Comparison of ENCODE assay signal across 8 cellular contexts in the genomic region with DNA sequence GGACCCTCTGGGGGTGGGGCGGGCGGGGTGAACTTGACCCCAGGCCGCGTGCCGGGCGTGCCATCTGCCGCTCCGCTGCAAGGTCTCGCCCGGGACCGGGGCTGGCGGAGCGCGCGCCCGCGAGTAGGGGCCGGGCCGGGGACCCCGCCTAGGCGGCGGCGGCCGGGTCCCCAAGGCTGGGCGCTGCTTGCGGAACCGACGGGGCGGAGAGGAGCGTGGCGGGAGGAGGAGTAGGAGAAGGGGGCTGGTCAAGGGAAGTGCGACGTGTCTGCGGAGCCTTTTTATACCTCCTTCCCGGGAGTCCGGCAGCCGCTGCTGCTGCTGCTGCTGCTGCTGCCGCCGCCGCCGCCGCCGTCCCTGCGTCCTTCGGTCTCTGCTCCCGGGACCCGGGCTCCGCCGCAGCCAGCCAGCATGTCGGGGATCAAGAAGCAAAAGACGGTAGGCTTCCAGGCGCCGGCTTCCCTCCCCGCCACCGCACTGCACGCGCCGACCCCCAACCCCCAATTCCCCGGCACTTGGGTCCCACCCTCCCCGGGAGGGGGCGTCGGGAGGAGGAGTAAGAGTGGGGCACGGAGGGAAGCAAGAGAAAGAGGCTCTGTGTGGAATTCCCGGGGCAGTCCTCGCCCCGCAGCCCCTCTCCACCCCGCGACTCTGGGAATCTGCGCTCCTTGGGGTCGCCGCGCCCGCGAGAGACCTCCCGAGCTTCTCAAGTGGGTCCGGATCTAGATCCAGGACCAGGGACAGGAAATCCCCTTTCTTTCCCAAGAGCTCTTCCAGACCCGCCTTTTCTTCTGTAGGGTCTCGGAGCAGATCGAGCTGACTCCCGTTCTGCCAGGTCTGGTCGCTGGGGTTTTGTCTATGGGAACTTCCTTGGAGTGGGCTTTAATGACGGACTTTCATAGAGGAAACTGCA. TPM values are rescaled to one million over a fixed set of nuclear protein-coding genes. Genes with fewer than 3 reads are reported as not detected.
DNase-seq lines count a peak whose midpoint lies in the region; ATAC-seq and TF ChIP-seq lines count a peak whose summit lies in the region.

PAPSS2 (plus strand) TSS at position 308 of the 913 bp plus-strand sequence; CDS start at position 412, 104 bp downstream.

- no peak for TF ChIP-seq CTCF in fibroblast of the aortic adventitia (IDR thresholded peaks at IDR 0.05; ENCODE audit: insufficient read depth, low read length)

- H3K4me3 ChIP-seq in fibroblast of the aortic adventitia (ENCODE audit: low read depth, low read length), result peak within 1 kb of the TSS; percentile 94
- peak within 1 kb of the TSS; percentile 40 to 76 for H3K4me3 ChIP-seq in aorta (ENCODE audit: low read length in 2 of 2)

- H3K27me3 Mint-ChIP-seq in activated T-cell treated with anti-CD3 and anti-CD28 coated beads, Interleukin-2, amount 50 U/mL, for 4 hours (ENCODE audit: low read depth), result peaks cover 52% of the 10 kb centered on the region
- H3K27me3 Mint-ChIP-seq in natural killer cell treated with Interleukin-12 subunit alpha and Interleukin-12 subunit beta and Interleukin-15 and Interleukin-18, amount 100 ng/mL, for 72 hours, result peaks cover 33 to 51% of the 10 kb centered on the region in 2 donors

- peak; percentile 54 to 64 for ATAC-seq in activated T-cell treated with anti-CD3 and anti-CD28 coated beads, Interleukin-2, amount 50 U/mL, for 4 hours
- ATAC-seq in natural killer cell treated with Interleukin-12 subunit alpha and Interleukin-12 subunit beta and Interleukin-15 and Interleukin-18, amount 100 ng/mL, for 72 hours, result peak; percentile 64 to 68
- ATAC-seq in aorta (ENCODE audit: low FRiP score) (peak; percentile 78), GM18858 (IDR thresholded peaks at IDR 0.05; ENCODE audit: unreplicated experiment) (no peak)

- no peaks in the 10 kb centered on the region for H3K4me1 ChIP-seq in aorta (ENCODE audit: control insufficient read depth in 1 of 2, insufficient read depth in 2 of 2, low read length in 2 of 2)

- H3K36me3 Mint-ChIP-seq in activated T-cell treated with anti-CD3 and anti-CD28 coated beads, Interleukin-2, amount 50 U/mL, for 4 hours (ENCODE audit: insufficient read depth), result no peaks in the 10 kb centered on the region
- no peaks in the 10 kb centered on the region for H3K36me3 Mint-ChIP-seq in natural killer cell treated with Interleukin-12 subunit alpha and Interleukin-12 subunit beta and Interleukin-15 and Interleukin-18, amount 100 ng/mL, for 72 hours

- no peaks in the 10 kb centered on the region for H3K36me3 ChIP-seq in aorta (ENCODE audit: control insufficient read depth in 1 of 2, insufficient read depth in 2 of 2, low read length in 1 of 2)

- no peak within 1 kb of the TSS for H3K27ac ChIP-seq in aorta (ENCODE audit: low read depth in 1 of 2, low read length in 2 of 2)

- peaks cover 9% of the 10 kb centered on the region for H3K4me1 Mint-ChIP-seq in activated T-cell treated with anti-CD3 and anti-CD28 coated beads, Interleukin-2, amount 50 U/mL, for 4 hours (ENCODE audit: low read depth)
- H3K4me1 Mint-ChIP-seq in natural killer cell treated with Interleukin-12 subunit alpha and Interleukin-12 subunit beta and Interleukin-15 and Interleukin-18, amount 100 ng/mL, for 72 hours (ENCODE audit: low read depth in 2 of 2), result peaks cover 9 to 14% of the 10 kb centered on the region in 2 donors

- intact Hi-C loops in aorta (cut with DNase I), result loop anchor here (5.0 to 10.0 kb wide), 3 partner anchors 77 to 128 kb away; no protein-coding TSS in a partner anchor

- no peak within 1 kb of the TSS for H3K27ac Mint-ChIP-seq in natural killer cell treated with Interleukin-12 subunit alpha and Interleukin-12 subunit beta and Interleukin-15 and Interleukin-18, amount 100 ng/mL, for 72 hours

- no peaks in the 10 kb centered on the region for H3K9me3 ChIP-seq in aorta (ENCODE audit: control insufficient read depth, low read length)

- H3K9me3 Mint-ChIP-seq in activated T-cell treated with anti-CD3 and anti-CD28 coated beads, Interleukin-2, amount 50 U/mL, for 4 hours, result no peaks in the 10 kb centered on the region
- no peaks in the 10 kb centered on the region for H3K9me3 Mint-ChIP-seq in natural killer cell treated with Interleukin-12 subunit alpha and Interleukin-12 subunit beta and Interleukin-15 and Interleukin-18, amount 100 ng/mL, for 72 hours

- H3K4me3 Mint-ChIP-seq in activated T-cell treated with anti-CD3 and anti-CD28 coated beads, Interleukin-2, amount 50 U/mL, for 4 hours, result peak within 1 kb of the TSS; percentile 73
- peak within 1 kb of the TSS; percentile 85 for H3K4me3 Mint-ChIP-seq in natural killer cell treated with Interleukin-12 subunit alpha and Interleukin-12 subunit beta and Interleukin-15 and Interleukin-18, amount 100 ng/mL, for 72 hours

- 0 to 1% methylated on average over 69 to 82 of the region's 82 CpGs for whole genome bisulfite sequencing in aorta, 2 donors

- no peaks in the 10 kb centered on the region for H3K27me3 ChIP-seq in aorta (ENCODE audit: control insufficient read depth in 1 of 2, insufficient read depth in 2 of 2, low read length in 1 of 2)

- peak; percentile 21 for DNase-seq in NCI-H345 (lab: John Stamatoyannopoulos, UW)
- no peak for DNase-seq in NCI-H345 treated with DMSO at 0.1 percent for 48 hours (lab: John Stamatoyannopoulos, UW; ENCODE audit: unreplicated experiment)
- peak; percentile 28 for DNase-seq in NCI-H146 treated with DMSO at 0.1 percent for 48 hours (lab: John Stamatoyannopoulos, UW; ENCODE audit: unreplicated experiment)
- no peak for DNase-seq in activated T-cell treated with anti-CD3 and anti-CD28 coated beads, Interleukin-2, amount 50 U/mL, for 4 hours
- peak; percentile 72 for DNase-seq in fibroblast of the aortic adventitia (ENCODE audit: low read depth)
- no peak for DNase-seq in natural killer cell treated with Interleukin-12 subunit alpha and Interleukin-12 subunit beta and Interleukin-15 and Interleukin-18, amount 100 ng/mL, for 72 hours (ENCODE audit: low spot score)
- DNase-seq in aorta, result peak; percentile 87 to 89

RNA-seq across cellular contexts. Expression of gene PAPSS2, which starts in this region (rescaled TPM):
- total RNA-seq in activated T-cell treated with anti-CD3 and anti-CD28 coated beads, Interleukin-2, amount 50 U/mL, for 4 hours, result under 1 TPM; 0.21 to 0.43 (median 0.41) TPM
- total RNA-seq in fibroblast of the aortic adventitia (ENCODE audit: low replicate concordance), result 26.2 and 96.9 TPM in 2 replicates
- total RNA-seq in natural killer cell treated with Interleukin-12 subunit alpha and Interleukin-12 subunit beta and Interleukin-15 and Interleukin-18, amount 100 ng/mL, for 72 hours, result 1 to 10 TPM in 1 of 2 donors, under 1 TPM in 1; 0.19 to 2.6 TPM
- total RNA-seq in aorta, result 10 to 100 TPM; 42.9 to 57.2 TPM
- 10 to 100 TPM; 19.8 to 20.0 TPM for polyA plus RNA-seq in aorta

Comparison
In these comparisons a context has a peak if more than half of its experiments do, and no peak if none do; other contexts are left out.
1. DNase-seq: peak in NCI-H345 (single experiment), NCI-H146 treated with DMSO at 0.1 percent for 48 hours (single experiment), fibroblast of the aortic adventitia (single experiment) and aorta (2 of 2); none in NCI-H345 treated with DMSO at 0.1 percent for 48 hours (single experiment), activated T-cell treated with anti-CD3 and anti-CD28 coated beads, Interleukin-2, amount 50 U/mL, for 4 hours (single experiment) and natural killer cell treated with Interleukin-12 subunit alpha and Interleukin-12 subunit beta and Interleukin-15 and Interleukin-18, amount 100 ng/mL, for 72 hours (single experiment).
2. Peak in ATAC-seq in activated T-cell treated with anti-CD3 and anti-CD28 coated beads, Interleukin-2, amount 50 U/mL, for 4 hours; RNA of the gene not detected or under 1 TPM.